ENCODE assay signal across 1 cellular context in the genomic region with DNA sequence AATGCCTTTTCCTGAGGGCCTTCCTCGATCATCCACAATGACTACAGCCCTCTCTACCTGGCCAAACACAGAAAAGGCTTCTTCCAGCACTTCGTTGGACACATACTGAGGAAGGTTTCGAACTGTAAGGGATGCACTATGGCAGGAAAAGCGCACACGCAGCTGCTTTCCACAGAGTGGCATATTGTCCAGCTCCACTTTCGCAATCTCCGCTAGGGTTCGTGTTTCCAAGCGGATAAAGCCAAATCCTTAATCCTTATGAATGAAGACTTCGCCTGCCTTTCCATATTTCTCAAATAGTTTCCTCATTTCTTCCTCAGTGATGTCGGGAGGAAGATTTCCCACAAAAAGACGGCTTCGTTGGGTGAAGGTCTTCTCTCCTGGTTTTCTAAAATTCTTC.
TF ChIP-seq lines count a peak whose summit lies in the region.

No MANE protein-coding gene starts in this region.

TF ChIP-seq in A549, 52 proteins besides CTCF, POLR2A, EP300 and RAD21:
- TF ChIP-seq CEBPB (IDR thresholded peaks at IDR 0.05) = peak in 1 of 2 experiments; percentile 36; a peak in 1 of 4 replicates
- TF ChIP-seq MAFK (IDR thresholded peaks at IDR 0.05; ENCODE audit: partially characterized antibody) = peak; percentile 10
